Comparison of ENCODE assay signal across 4 cellular contexts in the genomic region with DNA sequence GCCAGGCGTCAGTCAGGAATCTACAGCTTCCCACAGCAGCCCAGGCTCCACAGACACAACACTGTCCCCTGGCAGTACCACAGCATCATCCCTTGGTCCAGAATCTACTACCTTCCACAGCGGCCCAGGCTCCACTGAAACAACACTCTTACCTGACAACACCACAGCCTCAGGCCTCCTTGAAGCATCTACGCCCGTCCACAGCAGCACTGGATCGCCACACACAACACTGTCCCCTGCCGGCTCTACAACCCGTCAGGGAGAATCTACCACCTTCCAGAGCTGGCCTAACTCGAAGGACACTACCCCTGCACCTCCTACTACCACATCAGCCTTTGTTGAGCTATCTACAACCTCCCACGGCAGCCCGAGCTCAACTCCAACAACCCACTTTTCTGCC. TPM values are rescaled to one million over a fixed set of nuclear protein-coding genes. Genes with fewer than 3 reads are reported as not detected.
"Had no signal": no experiment of that assay in that cellular context is flagged by ENCODE, and none has a peak within 500 bp of the region (broad histone marks: within the 10 kb centered on the region; RNA-seq: fewer than 3 reads in every experiment).

No MANE protein-coding gene starts in this region.

RNA-seq across cellular contexts. Expression of a gene that starts 19.9 kb away (rescaled TPM):
- total RNA-seq: H1, H9, IMR-90 had no signal
- polyA plus RNA-seq: GM23338 had no signal

RNA-seq across cellular contexts. Expression of a gene that starts 30.7 kb away (rescaled TPM):
- total RNA-seq: IMR-90 had no signal

RNA-seq across cellular contexts. Expression of a gene that starts 50.7 kb away (rescaled TPM):
- total RNA-seq: IMR-90 had no signal
